1 cellular context compared by ENCODE assay signal in genomic region chr5:113205323-113205722, GRCh38.
TF ChIP-seq lines count a peak whose summit lies in the region.

No MANE protein-coding gene starts in this region.

TF ChIP-seq in IMR-90, 13 proteins besides CTCF, POLR2A, EP300 and RAD21 (continued from another document):
- no peak for TF ChIP-seq CHD1 (IDR thresholded peaks at IDR 0.05; ENCODE audit: low read depth, low read length)
- TF ChIP-seq RCOR1 (IDR thresholded peaks at IDR 0.05; ENCODE audit: insufficient replicate concordance, low read length): no peak
- TF ChIP-seq ELK1 (IDR thresholded peaks at IDR 0.05; ENCODE audit: borderline replicate concordance, low read depth, low read length): no peak
- no peak for TF ChIP-seq USF2 (IDR thresholded peaks at IDR 0.05; ENCODE audit: low read depth, low read length)
- no peak for TF ChIP-seq RFX5 (IDR thresholded peaks at IDR 0.05; ENCODE audit: low read depth, low read length)
- TF ChIP-seq FOS (IDR thresholded peaks at IDR 0.05; ENCODE audit: low read depth, low read length): no peak
- no peak for TF ChIP-seq SMC3 (IDR thresholded peaks at IDR 0.05; ENCODE audit: low read depth, low read length)
TF ChIP-seq in IMR-90: peak in this region for 0.
